8 cellular contexts compared by ENCODE assay signal in the genomic region with DNA sequence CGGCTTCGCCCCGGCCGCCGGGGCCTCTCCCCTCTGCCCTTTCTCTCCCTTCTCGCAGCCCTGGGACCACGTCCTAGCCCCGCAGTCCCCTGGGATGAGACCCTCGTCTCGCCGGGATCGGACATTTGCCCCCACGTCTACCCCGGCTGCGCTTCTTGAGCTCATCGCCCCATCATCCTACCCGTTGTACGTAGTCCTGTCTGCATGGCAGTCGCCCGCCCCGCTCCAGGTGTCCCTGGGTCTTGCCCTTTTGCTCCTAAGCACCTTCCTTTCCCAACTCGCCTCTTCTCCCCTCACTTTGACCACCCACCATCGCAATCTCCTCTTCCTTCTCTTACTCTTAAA. TPM values are rescaled to one million over a fixed set of nuclear protein-coding genes. Genes with fewer than 3 reads are reported as not detected.
DNase-seq lines count a peak whose midpoint lies in the region; ATAC-seq, FAIRE-seq and TF ChIP-seq lines count a peak whose summit lies in the region.

No MANE protein-coding gene starts in this region.

- peaks cover 29 to 43% (median 40%) of the 10 kb centered on the region in 10 experiments for H3K4me1 ChIP-seq in BLaER1 treated with 17β-estradiol and CSF1 and Interleukin-3, amounts not matched to agents 10 nM and 100 nM
- peaks cover 0 to 40% (median 0%) of the 10 kb centered on the region in 3 donors for H3K4me1 ChIP-seq in gastroesophageal sphincter

- H3K36me3 ChIP-seq in BLaER1 treated with 17β-estradiol and CSF1 and Interleukin-3, amounts not matched to agents 10 nM and 100 nM: peaks cover 0 to 20% (median 14%) of the 10 kb centered on the region in 11 experiments; a peak in 17 of 22 replicates
- H3K36me3 ChIP-seq in gastroesophageal sphincter: no peaks in the 10 kb centered on the region

- POLR2A ChIA-PET in activated CD4-positive, alpha-beta memory T cell treated with anti-CD3 and anti-CD28 coated beads, Interleukin-2, amount 10 ng/mL, durations not matched to agents 7 days and 5 days (lab: Charles Lee): no interaction called here

- 0 to 1% methylated on average over 12 to 17 of the region's 23 CpGs for WGBS in gastroesophageal sphincter (ENCODE audit: low coverage in 1 of 2), 2 donors

- no peak for DNase-seq in activated CD4-positive, alpha-beta memory T cell treated with anti-CD3 and anti-CD28 coated beads, Interleukin-2, amount 10 ng/mL, durations not matched to agents 7 days and 5 days
- DNase-seq in progenitor cell of endocrine pancreas (ENCODE audit: low spot score, unreplicated experiment) (no peak), HCEC 1CT (no peak), UCSD-AML1 (lab: John Stamatoyannopoulos, UW; ENCODE audit: unreplicated experiment) (no peak), frontal cortex (ENCODE audit: low spot score in 2 of 2) (no peak)

- no peaks in the 10 kb centered on the region for H3K36me3 Mint-ChIP-seq in activated CD4-positive, alpha-beta memory T cell treated with anti-CD3 and anti-CD28 coated beads, Interleukin-2, amount 10 ng/mL, durations not matched to agents 7 days and 5 days (ENCODE audit: low read depth)
- H3K36me3 Mint-ChIP-seq in progenitor cell of endocrine pancreas (ENCODE audit: insufficient read depth): peaks cover 5% of the 10 kb centered on the region

- H3K9me3 Mint-ChIP-seq in activated CD4-positive, alpha-beta memory T cell treated with anti-CD3 and anti-CD28 coated beads, Interleukin-2, amount 10 ng/mL, durations not matched to agents 7 days and 5 days: no peaks in the 10 kb centered on the region
- no peaks in the 10 kb centered on the region for H3K9me3 Mint-ChIP-seq in progenitor cell of endocrine pancreas (ENCODE audit: low read depth)

- peak; percentile 4 for ATAC-seq in HG02571 (IDR thresholded peaks at IDR 0.05; ENCODE audit: unreplicated experiment)
- ATAC-seq in gastroesophageal sphincter: peak; percentile 0

- peaks cover 0 to 38% (median 8%) of the 10 kb centered on the region in 11 experiments; a peak in 10 of 22 replicates for H4K20me1 ChIP-seq in BLaER1 treated with 17β-estradiol and CSF1 and Interleukin-3, amounts not matched to agents 10 nM and 100 nM

- H3K27me3 ChIP-seq in BLaER1 treated with 17β-estradiol and CSF1 and Interleukin-3, amounts not matched to agents 10 nM and 100 nM: no peaks in the 10 kb centered on the region
- no peaks in the 10 kb centered on the region for H3K27me3 ChIP-seq in gastroesophageal sphincter

- no peak for TF ChIP-seq EP300 in gastroesophageal sphincter (IDR thresholded peaks at IDR 0.05)

- H3K27ac ChIP-seq in BLaER1 treated with 17β-estradiol and CSF1 and Interleukin-3, amounts not matched to agents 10 nM and 100 nM: peak overlapping the region; percentile 78 to 89 (median 84)
- peak overlapping the region; percentile 11 to 87 (median 78) for H3K27ac ChIP-seq in gastroesophageal sphincter

- H3K4me3 ChIP-seq in BLaER1 treated with 17β-estradiol and CSF1 and Interleukin-3, amounts not matched to agents 10 nM and 100 nM: peak overlapping the region; percentile 86 to 100 (median 95)
- peak overlapping the region; percentile 92 to 99 for H3K4me3 ChIP-seq in gastroesophageal sphincter

- H3K4me2 ChIP-seq in BLaER1 treated with 17β-estradiol and CSF1 and Interleukin-3, amounts not matched to agents 10 nM and 100 nM: peak overlapping the region; percentile 87 to 99 (median 95)

- FAIRE-seq in frontal cortex (lab: Jason Lieb, UNC): no peak

- peak overlapping the region; percentile 79 for H3K4me3 Mint-ChIP-seq in activated CD4-positive, alpha-beta memory T cell treated with anti-CD3 and anti-CD28 coated beads, Interleukin-2, amount 10 ng/mL, durations not matched to agents 7 days and 5 days
- H3K4me3 Mint-ChIP-seq in progenitor cell of endocrine pancreas (ENCODE audit: low read depth): peak overlapping the region; percentile 98

- TF ChIP-seq POLR2A in gastroesophageal sphincter (IDR thresholded peaks at IDR 0.05): no peak

- TF ChIP-seq CTCF in gastroesophageal sphincter (IDR thresholded peaks at IDR 0.05) (no peak), progenitor cell of endocrine pancreas (IDR thresholded peaks at IDR 0.05; ENCODE audit: unreplicated experiment) (no peak)

- no peaks in the 10 kb centered on the region for H3K9me3 ChIP-seq in BLaER1 treated with 17β-estradiol and CSF1 and Interleukin-3, amounts not matched to agents 10 nM and 100 nM (replicated peaks in 1 of 11)
- no peaks in the 10 kb centered on the region for H3K9me3 ChIP-seq in gastroesophageal sphincter

- peaks cover 24% of the 10 kb centered on the region for H3K4me1 Mint-ChIP-seq in activated CD4-positive, alpha-beta memory T cell treated with anti-CD3 and anti-CD28 coated beads, Interleukin-2, amount 10 ng/mL, durations not matched to agents 7 days and 5 days
- H3K4me1 Mint-ChIP-seq in progenitor cell of endocrine pancreas (ENCODE audit: low read depth): peaks cover 21% of the 10 kb centered on the region

- peak overlapping the region; percentile 84 to 95 (median 91) for H3K9ac ChIP-seq in BLaER1 treated with 17β-estradiol and CSF1 and Interleukin-3, amounts not matched to agents 10 nM and 100 nM

- H3K27me3 Mint-ChIP-seq in activated CD4-positive, alpha-beta memory T cell treated with anti-CD3 and anti-CD28 coated beads, Interleukin-2, amount 10 ng/mL, durations not matched to agents 7 days and 5 days: peaks cover 53% of the 10 kb centered on the region
- no peaks in the 10 kb centered on the region for H3K27me3 Mint-ChIP-seq in progenitor cell of endocrine pancreas

- CTCF ChIA-PET in activated CD4-positive, alpha-beta memory T cell treated with anti-CD3 and anti-CD28 coated beads, Interleukin-2, amount 10 ng/mL, durations not matched to agents 7 days and 5 days (lab: Charles Lee): interaction anchor here (1.3 to 1.9 kb wide), 2 partner anchors 14 to 91 kb away, joined by 3 to 4 read pairs; partner anchors contain the start of gene CRCP

- H3K27ac Mint-ChIP-seq in activated CD4-positive, alpha-beta memory T cell treated with anti-CD3 and anti-CD28 coated beads, Interleukin-2, amount 10 ng/mL, durations not matched to agents 7 days and 5 days: no peak overlapping the region
- H3K27ac Mint-ChIP-seq in progenitor cell of endocrine pancreas: peak overlapping the region; percentile 98

RNA-seq across cellular contexts. Expression of gene TPST1, which starts 0.6 kb away (rescaled TPM):
- total RNA-seq in activated CD4-positive, alpha-beta memory T cell treated with anti-CD3 and anti-CD28 coated beads, Interleukin-2, amount 10 ng/mL, durations not matched to agents 7 days and 5 days: under 1 TPM; 0.25 to 0.28 TPM
- total RNA-seq in gastroesophageal sphincter: 10 to 100 TPM; 11.0 to 25.3 (median 19.8) TPM
- total RNA-seq in progenitor cell of endocrine pancreas: 29.6 and 30.5 TPM in 2 replicates
- 104 TPM for total RNA-seq in frontal cortex

Comparison
In these comparisons a context has a peak if more than half of its experiments do, and no peak if none do; other contexts are left out.
1. RNA of gene TPST1, which starts 0.6 kb away (total RNA-seq): 104 TPM in frontal cortex (single experiment), 29.6 to 30.5 TPM in progenitor cell of endocrine pancreas and 11.0 to 25.3 TPM in gastroesophageal sphincter; 0.25 to 0.28 TPM in activated CD4-positive, alpha-beta memory T cell treated with anti-CD3 and anti-CD28 coated beads, Interleukin-2, amount 10 ng/mL, durations not matched to agents 7 days and 5 days; every median in the first group is over 4 times any median in the second.